ENCODE assay signal across 14 cellular contexts in the genomic region with DNA sequence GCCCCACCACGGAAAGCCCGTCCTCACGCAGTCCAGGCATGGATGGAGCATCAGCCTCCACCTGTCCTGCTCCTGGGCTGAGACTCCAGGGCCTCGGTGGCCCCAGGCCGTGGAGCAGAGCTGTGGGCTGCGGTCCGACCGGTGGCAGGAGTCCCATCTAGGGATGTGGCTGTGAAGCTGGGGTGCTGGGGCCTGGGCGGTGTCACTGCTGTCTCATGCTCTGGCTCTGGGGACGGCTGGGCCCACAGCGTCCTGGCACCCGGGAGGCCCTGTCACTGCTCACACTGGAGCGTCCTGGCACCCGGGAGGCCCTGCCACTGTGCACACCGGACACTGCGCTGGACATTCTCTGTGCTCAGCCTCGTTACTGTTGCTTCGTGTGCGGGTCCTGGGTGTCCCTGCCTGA. TPM values are rescaled to one million over a fixed set of nuclear protein-coding genes. Genes with fewer than 3 reads are reported as not detected.
DNase-seq lines count a peak whose midpoint lies in the region; ATAC-seq, FAIRE-seq and TF ChIP-seq lines count a peak whose summit lies in the region.
"Had no signal": no experiment of that assay in that cellular context is flagged by ENCODE, and none has a peak within 500 bp of the region (broad histone marks: within the 10 kb centered on the region; RNA-seq: fewer than 3 reads in every experiment).

No MANE protein-coding gene starts in this region.

- TF ChIP-seq POLR2A in esophagus muscularis mucosa (IDR thresholded peaks at IDR 0.05; ENCODE audit: low read depth): no peak

- no peak overlapping the region for H2AFZ ChIP-seq in neural progenitor cell (replicated peaks)

- peaks cover 7% of the 10 kb centered on the region for H3K36me3 Mint-ChIP-seq in neural progenitor cell
- H3K36me3 Mint-ChIP-seq: activated CD4-positive, alpha-beta memory T cell treated with anti-CD3 and anti-CD28 coated beads for 36 hours; CD4-positive, CD25-positive, alpha-beta regulatory T cell had no signal

- H3F3A ChIP-seq in neural progenitor cell (ENCODE audit: low read depth): no peaks in the 10 kb centered on the region

- H3K36me3 ChIP-seq in esophagus muscularis mucosa (no peaks in the 10 kb centered on the region), neural progenitor cell (no peaks in the 10 kb centered on the region)

- H3K27me3 Mint-ChIP-seq in neural progenitor cell (ENCODE audit: insufficient read depth, low read depth): peaks cover 8% of the 10 kb centered on the region
- H3K27me3 Mint-ChIP-seq: activated CD4-positive, alpha-beta memory T cell treated with anti-CD3 and anti-CD28 coated beads for 36 hours had no signal

- H3K4me1 Mint-ChIP-seq in neural progenitor cell: peaks cover 53% of the 10 kb centered on the region

- H3K4me3 Mint-ChIP-seq in neural progenitor cell: no peak overlapping the region
- H3K4me3 Mint-ChIP-seq: activated CD4-positive, alpha-beta memory T cell treated with anti-CD3 and anti-CD28 coated beads for 36 hours; CD4-positive, CD25-positive, alpha-beta regulatory T cell had no signal

- H3K9me3 ChIP-seq in esophagus muscularis mucosa (no peaks in the 10 kb centered on the region), neural progenitor cell (ENCODE audit: low read depth) (no peaks in the 10 kb centered on the region)

- no peak overlapping the region for H3K4me2 ChIP-seq in neural progenitor cell

- H3K4me1 ChIP-seq in esophagus muscularis mucosa (peaks cover 75 to 100% (median 98%) of the 10 kb centered on the region in 4 donors), neural progenitor cell (peaks cover 17% of the 10 kb centered on the region)

- 100% methylated on average over 1 of the region's 19 CpGs for WGBS in esophagus muscularis mucosa

- TF ChIP-seq EP300 in esophagus muscularis mucosa (IDR thresholded peaks at IDR 0.05): no peak

- H3K79me2 ChIP-seq in neural progenitor cell (ENCODE audit: low read depth): peaks cover 60% of the 10 kb centered on the region

- ATAC-seq in sciatic nerve: no peak
- ATAC-seq: left colon had no signal

- H3K9ac ChIP-seq in neural progenitor cell: no peak overlapping the region

- H3K27me3 ChIP-seq in esophagus muscularis mucosa: no peaks in the 10 kb centered on the region
- H3K27me3 ChIP-seq in neural progenitor cell: no peaks in the 10 kb centered on the region

- H3K4me3 ChIP-seq in esophagus muscularis mucosa (no peak overlapping the region), neural progenitor cell (no peak overlapping the region)

- peak overlapping the region; percentile 95 for H3K27ac ChIP-seq in VCaP
- peak overlapping the region; percentile 72 to 86 (median 80) for H3K27ac ChIP-seq in esophagus muscularis mucosa (replicated peaks in 1 of 4)
- H3K27ac ChIP-seq in neural progenitor cell: peak overlapping the region; percentile 53

- H4K20me1 ChIP-seq in neural progenitor cell (ENCODE audit: low read depth): peaks cover 59% of the 10 kb centered on the region

- DNase-seq in esophagus muscularis mucosa (ENCODE audit: extremely low spot score): no peak
- no peak for DNase-seq in neural progenitor cell (ENCODE audit: low spot score)
- no peak for DNase-seq in urothelium cell line (ENCODE audit: low spot score)
- no peak for DNase-seq in sciatic nerve (ENCODE audit: low spot score)
- no peak for DNase-seq in activated naive CD4-positive, alpha-beta T cell treated with Interleukin-2 at 50 U/mL for 16 hours
- no peak for DNase-seq in stimulated activated naive CD4-positive, alpha-beta T cell (lab: John Stamatoyannopoulos, UW)
- DNase-seq: activated CD4-positive, alpha-beta memory T cell treated with anti-CD3 and anti-CD28 coated beads for 36 hours; aorta; CD4-positive, CD25-positive, alpha-beta regulatory T cell; left colon; NCI-H1436 treated with DMSO at 0.1 percent for 48 hours; NCI-H526 treated with DMSO at 0.1 percent for 48 hours had no signal

- intact Hi-C loops in esophagus muscularis mucosa (cut with DNase I) (no loop called here), sciatic nerve (cut with DNase I) (no loop called here)

- peak overlapping the region; percentile 82 for H3K27ac Mint-ChIP-seq in neural progenitor cell
- H3K27ac Mint-ChIP-seq: activated CD4-positive, alpha-beta memory T cell treated with anti-CD3 and anti-CD28 coated beads for 36 hours; activated T-helper 2 cell treated with anti-CD3 and anti-CD28 coated beads, Interferon-gamma antibody, Interleukin-2, Interleukin-4, amounts not matched to agents 10 μg/mL and 5 μg/mL and 100 μg/mL, durations not matched to agents 14 hours and 24 hours and 36 hours; CD4-positive, CD25-positive, alpha-beta regulatory T cell had no signal

- H3K9me3 Mint-ChIP-seq in neural progenitor cell: no peaks in the 10 kb centered on the region
- H3K9me3 Mint-ChIP-seq: activated CD4-positive, alpha-beta memory T cell treated with anti-CD3 and anti-CD28 coated beads for 36 hours; activated T-helper 2 cell treated with anti-CD3 and anti-CD28 coated beads, Interferon-gamma antibody, Interleukin-2, Interleukin-4, amounts not matched to agents 10 μg/mL and 5 μg/mL and 100 μg/mL, durations not matched to agents 14 hours and 24 hours and 36 hours; CD4-positive, CD25-positive, alpha-beta regulatory T cell had no signal

- peak; percentile 17 for FAIRE-seq in urothelium cell line (lab: Jason Lieb, UNC)

- TF ChIP-seq CTCF in VCaP (conservative IDR thresholded peaks at IDR 0.05) (no peak), esophagus muscularis mucosa (IDR thresholded peaks at IDR 0.05) (no peak), neural progenitor cell (IDR thresholded peaks at IDR 0.05) (no peak)

RNA-seq across cellular contexts. Expression of gene BAIAP2, which starts 8.4 kb away (rescaled TPM):
- total RNA-seq in esophagus muscularis mucosa (10 to 100 TPM; 31.1 to 54.5 (median 36.7) TPM), neural progenitor cell (ENCODE audit: low replicate concordance) (15.6 and 16.1 TPM in 2 replicates), sciatic nerve (50.9 TPM)

RNA-seq across cellular contexts. Expression of gene CHMP6, which starts 51.7 kb away (rescaled TPM):
- total RNA-seq in esophagus muscularis mucosa: 10 to 100 TPM; 17.6 to 29.2 (median 25.8) TPM
- 11.5 and 20.9 TPM in 2 replicates for total RNA-seq in neural progenitor cell (ENCODE audit: low replicate concordance)
- 26.8 TPM for total RNA-seq in sciatic nerve
